Comparison of ENCODE assay signal across 31 cellular contexts in genomic region chr2:16102976-16103380, GRCh38.
DNase-seq lines count a peak whose midpoint lies in the region; ATAC-seq, FAIRE-seq and TF ChIP-seq lines count a peak whose summit lies in the region.
"Had no signal": no experiment of that assay in that cellular context is flagged by ENCODE, and none has a peak within 500 bp of the region (broad histone marks: within the 10 kb centered on the region; RNA-seq: fewer than 3 reads in every experiment).

No MANE protein-coding gene starts in this region.

- H3K36me3 ChIP-seq in HUES48 (ENCODE audit: control insufficient read depth, insufficient read depth, low read length) (no peaks in the 10 kb centered on the region), colonic mucosa (no peaks in the 10 kb centered on the region), small intestine (ENCODE audit: control insufficient read depth in 2 of 2, insufficient read depth in 2 of 2, low read length in 2 of 2) (no peaks in the 10 kb centered on the region)
- H3K36me3 ChIP-seq: BE2C, breast epithelium, right atrium auricular region, SJCRH30, uterus had no signal

- H3K27ac ChIP-seq in HUES48 (ENCODE audit: low read depth, low read length) (peak overlapping the region; percentile 99), colonic mucosa (peak overlapping the region; percentile 45), small intestine (ENCODE audit: low read depth in 1 of 2, low read length in 1 of 2) (peak overlapping the region; percentile 45 to 80)
- H3K27ac ChIP-seq: breast epithelium, epithelial cell of prostate, HL-60, parathyroid adenoma, right atrium auricular region, SJCRH30, uterus, VCaP had no signal

- no peak for FAIRE-seq in small intestine (lab: Jason Lieb, UNC)
- FAIRE-seq: GM12878, H54, keratinocyte had no signal

- H3K9me3 ChIP-seq in HUES48 (ENCODE audit: control insufficient read depth, insufficient read depth, low read length) = no peaks in the 10 kb centered on the region
- no peaks in the 10 kb centered on the region for H3K9me3 ChIP-seq in colonic mucosa
- H3K9me3 ChIP-seq in small intestine (ENCODE audit: control insufficient read depth, low read depth) = no peaks in the 10 kb centered on the region
- H3K9me3 ChIP-seq: breast epithelium, right atrium auricular region, SJCRH30, uterus had no signal

- ATAC-seq in left colon = peak; percentile 92
- ATAC-seq in omental fat pad (ENCODE audit: low FRiP score) = no peak
- ATAC-seq: GM12878 had no signal

- H3K4me1 ChIP-seq in HUES48 (ENCODE audit: control insufficient read depth, insufficient read depth, low read length) (peaks cover 63% of the 10 kb centered on the region), colonic mucosa (no peaks in the 10 kb centered on the region), small intestine (ENCODE audit: control insufficient read depth in 2 of 2, insufficient read depth in 1 of 2, low read depth in 1 of 2, low read length in 1 of 2) (peaks cover 3 to 9% of the 10 kb centered on the region in 2 donors)
- H3K4me1 ChIP-seq: breast epithelium, parathyroid adenoma, right atrium auricular region, SJCRH30, uterus had no signal

- TF ChIP-seq CTCF in colonic mucosa (IDR thresholded peaks at IDR 0.05) (no peak), omental fat pad (IDR thresholded peaks at IDR 0.05) (no peak)

- H3K4me3 ChIP-seq in HUES48 (ENCODE audit: low read depth, low read length) (no peak overlapping the region), colonic mucosa (no peak overlapping the region), small intestine (ENCODE audit: low read depth in 1 of 2, low read length in 2 of 2) (peak overlapping the region in 1 of 2 donors; percentile 26)
- H3K4me3 ChIP-seq: breast epithelium, GM12878, right atrium auricular region, SJCRH30, uterus had no signal

- no peak overlapping the region for H3K9ac ChIP-seq in HUES48 (ENCODE audit: low read depth, low read length)
- H3K9ac ChIP-seq in colonic mucosa (ENCODE audit: low read depth in 2 of 2, low read length in 2 of 2) = no peak overlapping the region
- H3K9ac ChIP-seq: parathyroid adenoma had no signal

- DNase-seq in colonic mucosa (peak; percentile 84), left colon (peak; percentile 72 to 77), small intestine (peak; percentile 91), NCI-H146 treated with DMSO at 0.1 percent for 48 hours (lab: John Stamatoyannopoulos, UW; ENCODE audit: unreplicated experiment) (no peak), omental fat pad (ENCODE audit: low spot score) (no peak), cerebellar nuclear complex (lab: John Stamatoyannopoulos, UW) (no peak)
- DNase-seq: ACHN; activated CD4-positive, alpha-beta T cell treated with anti-CD3 and anti-CD28 coated beads, Interleukin-2, amount 10 ng/mL, durations not matched to agents 24 days and 14 days; activated effector memory CD4-positive, alpha-beta T cell treated with anti-CD3 and anti-CD28 coated beads, Interleukin-2, amount 50 U/mL, for 16 hours; activated T-cell treated with anti-CD3 and anti-CD28 coated beads, Interleukin-2, amount 50 U/mL, for 24 hours; CD8-positive, alpha-beta memory T cell; effector CD8-positive, alpha-beta T cell; EL; IMR-90; NCI-H1694; NCI-H748 treated with DMSO at 0.1 percent for 48 hours; SJCRH30; stimulated activated CD8-positive, alpha-beta memory T cell treated with anti-CD3 and anti-CD28 coated beads, Interleukin-4, amount 100 ng/mL, for 48 hours; T-helper 9 cell; uterus had no signal

- intact Hi-C loops in colonic mucosa (cut with DNase I) = no loop called here
- intact Hi-C loops in left colon (cut with DNase I, micrococcal nuclease) = no loop called here

- WGBS in small intestine, 3 donors = 17 to 48% (median 25%) methylated on average over 16 of the region's 16 CpGs

- no peaks in the 10 kb centered on the region for H3K27me3 ChIP-seq in HUES48 (ENCODE audit: control insufficient read depth, insufficient read depth, low read length)
- H3K27me3 ChIP-seq in colonic mucosa = no peaks in the 10 kb centered on the region
- peaks cover 0 to 1% of the 10 kb centered on the region in 2 donors for H3K27me3 ChIP-seq in small intestine (ENCODE audit: control insufficient read depth in 2 of 2, insufficient read depth in 2 of 2, low read length in 2 of 2)
- H3K27me3 ChIP-seq: BE2C, right atrium auricular region, SJCRH30, uterus had no signal

Comparison
In these comparisons a context has a peak if more than half of its experiments do, and no peak if none do; other contexts are left out.
1. H3K27ac ChIP-seq: peak in every context shown above with its lines; median percentile 99 in HUES48; 62 in small intestine; 45 in colonic mucosa.
2. DNase-seq: peak in colonic mucosa (single experiment), left colon (2 of 2) and small intestine (single experiment); none in NCI-H146 treated with DMSO at 0.1 percent for 48 hours (single experiment), omental fat pad (single experiment) and cerebellar nuclear complex (0 of 2).